ENCODE assay signal across 9 cellular contexts in genomic region chr7:151228024-151228866, GRCh38. TPM values are rescaled to one million over a fixed set of nuclear protein-coding genes. Genes with fewer than 3 reads are reported as not detected.
A peak's percentile ranks its signal among the peaks of the same experiment; 100 is the strongest.
DNase-seq lines count a peak whose midpoint lies in the region; ATAC-seq and TF ChIP-seq lines count a peak whose summit lies in the region.
"Had no signal": no experiment of that assay in that cellular context is flagged by ENCODE, and none has a peak within 500 bp of the region (broad histone marks: within the 10 kb centered on the region; RNA-seq: fewer than 3 reads in every experiment).

No MANE protein-coding gene starts in this region.

- peak overlapping the region; percentile 99 for H3K4me3 Mint-ChIP-seq in MCF 10A (ENCODE audit: unreplicated experiment)

- CTCF ChIA-PET in MCF 10A (lab: Yijun Ruan, JAX), result interaction anchor here (0.6 to 1.4 kb wide), 4 partner anchors 16 to 531 kb away, joined by 3 to 6 read pairs (median 4); no protein-coding TSS in a partner anchor

- H3K36me3 Mint-ChIP-seq in MCF 10A (ENCODE audit: insufficient read depth, unreplicated experiment), result peaks cover 29% of the 10 kb centered on the region

- no peak for DNase-seq in left ventricle myocardium inferior
- no peak for DNase-seq in Right ventricle myocardium inferior (ENCODE audit: missing footprints)
- no peak for DNase-seq in MCF 10A (ENCODE audit: unreplicated experiment)
- DNase-seq in D341Med (ENCODE audit: low spot score), result no peak
- DNase-seq in NCI-H1436 (lab: John Stamatoyannopoulos, UW), result no peak
- no peak for DNase-seq in GOT3 (lab: John Stamatoyannopoulos, UW)

- H3K4me3 ChIP-seq in left ventricle myocardium inferior, result peak overlapping the region; percentile 93
- H3K4me3 ChIP-seq in mucosa of stomach (ENCODE audit: low read length), result no peak overlapping the region

- H3K9ac ChIP-seq in mucosa of stomach (ENCODE audit: low read length), result peak overlapping the region; percentile 30

- ATAC-seq in Right ventricle myocardium inferior (no peak), HG03039 (IDR thresholded peaks at IDR 0.05; ENCODE audit: unreplicated experiment) (no peak)

- H3K9me3 Mint-ChIP-seq in MCF 10A (ENCODE audit: unreplicated experiment), result no peaks in the 10 kb centered on the region

- intact Hi-C loops in left ventricle myocardium inferior (cut with micrococcal nuclease) (no loop called here), Right ventricle myocardium inferior (cut with DNase I) (no loop called here), MCF 10A (cut with micrococcal nuclease) (no loop called here)

- BruUV-seq in MCF 10A (replicated peaks; lab: Mats Ljungman, UMichigan), result no TSS peak

- H3K27me3 Mint-ChIP-seq in MCF 10A (ENCODE audit: insufficient read depth, unreplicated experiment), result no peaks in the 10 kb centered on the region

- POLR2A ChIA-PET in MCF 10A (lab: Yijun Ruan, JAX), result interaction anchor here (0.5 to 2.5 kb wide), 5 partner anchors 19 to 1992 kb away, joined by 3 to 19 read pairs (median 5); no protein-coding TSS in a partner anchor

- peaks cover 18% of the 10 kb centered on the region for H3K36me3 ChIP-seq in left ventricle myocardium inferior
- H3K36me3 ChIP-seq in mucosa of stomach (ENCODE audit: control insufficient read depth, insufficient read depth, low read length), result no peaks in the 10 kb centered on the region

- H3K4me1 Mint-ChIP-seq in MCF 10A (ENCODE audit: insufficient read depth, unreplicated experiment), result peaks cover 26% of the 10 kb centered on the region

- no peak for TF ChIP-seq CTCF in left ventricle myocardium inferior (IDR thresholded peaks at IDR 0.05; ENCODE audit: borderline replicate concordance)
- TF ChIP-seq CTCF in MCF 10A (IDR thresholded peaks at IDR 0.05; ENCODE audit: unreplicated experiment), result no peak

- peak overlapping the region; percentile 99 for H3K27ac Mint-ChIP-seq in MCF 10A (ENCODE audit: low read depth, unreplicated experiment)

- H3K9me3 ChIP-seq in left ventricle myocardium inferior (replicated peaks), result no peaks in the 10 kb centered on the region
- H3K9me3 ChIP-seq in mucosa of stomach (ENCODE audit: control insufficient read depth, low read length), result no peaks in the 10 kb centered on the region

- H3K4me1 ChIP-seq in left ventricle myocardium inferior, result peaks cover 49% of the 10 kb centered on the region
- H3K4me1 ChIP-seq in mucosa of stomach (ENCODE audit: control insufficient read depth, insufficient read depth, low read length), result peaks cover 22% of the 10 kb centered on the region

- peak overlapping the region; percentile 91 for H3K27ac ChIP-seq in left ventricle myocardium inferior (replicated peaks)

- H3K27me3 ChIP-seq in left ventricle myocardium inferior (ENCODE audit: low read depth), result no peaks in the 10 kb centered on the region
- no peaks in the 10 kb centered on the region for H3K27me3 ChIP-seq in mucosa of stomach (ENCODE audit: control insufficient read depth, insufficient read depth, low read length)

RNA-seq across cellular contexts. Expression of gene ABCF2, which starts 1.2 kb away (rescaled TPM):
- total RNA-seq in left ventricle myocardium inferior, result 30.5 TPM
- total RNA-seq in Right ventricle myocardium inferior, result 24.5 TPM
- 47.3 and 72.4 TPM in 2 replicates for total RNA-seq in MCF 10A (2022)

RNA-seq across cellular contexts. Expression of gene CHPF2, which starts 4.0 kb away (rescaled TPM):
- 17.3 TPM for total RNA-seq in left ventricle myocardium inferior
- total RNA-seq in Right ventricle myocardium inferior, result 11.6 TPM
- total RNA-seq in MCF 10A (2022), result 28.2 and 33.8 TPM in 2 replicates

RNA-seq across cellular contexts. Expression of gene H2BK1, which starts 18.0 kb away (rescaled TPM):
- total RNA-seq in left ventricle myocardium inferior (not detected), Right ventricle myocardium inferior (not detected), MCF 10A (2022) (not detected in 2 replicates)
- total RNA-seq: NCI-H460 had no signal

RNA-seq across cellular contexts. Expression of gene SMARCD3, which starts 20.2 kb away (rescaled TPM):
- total RNA-seq in left ventricle myocardium inferior, result 104 TPM
- 110 TPM for total RNA-seq in Right ventricle myocardium inferior
- 3.8 and 5.3 TPM in 2 replicates for total RNA-seq in MCF 10A (2022)

RNA-seq across cellular contexts. Expression of gene ASB10, which starts 41.2 kb away (rescaled TPM):
- total RNA-seq in left ventricle myocardium inferior, result 35.4 TPM
- total RNA-seq in Right ventricle myocardium inferior, result 41.4 TPM
- total RNA-seq in MCF 10A (2022), result not detected in 2 replicates
- total RNA-seq: NCI-H460 had no signal
